Comparison of ENCODE assay signal across 9 cellular contexts in the genomic region with DNA sequence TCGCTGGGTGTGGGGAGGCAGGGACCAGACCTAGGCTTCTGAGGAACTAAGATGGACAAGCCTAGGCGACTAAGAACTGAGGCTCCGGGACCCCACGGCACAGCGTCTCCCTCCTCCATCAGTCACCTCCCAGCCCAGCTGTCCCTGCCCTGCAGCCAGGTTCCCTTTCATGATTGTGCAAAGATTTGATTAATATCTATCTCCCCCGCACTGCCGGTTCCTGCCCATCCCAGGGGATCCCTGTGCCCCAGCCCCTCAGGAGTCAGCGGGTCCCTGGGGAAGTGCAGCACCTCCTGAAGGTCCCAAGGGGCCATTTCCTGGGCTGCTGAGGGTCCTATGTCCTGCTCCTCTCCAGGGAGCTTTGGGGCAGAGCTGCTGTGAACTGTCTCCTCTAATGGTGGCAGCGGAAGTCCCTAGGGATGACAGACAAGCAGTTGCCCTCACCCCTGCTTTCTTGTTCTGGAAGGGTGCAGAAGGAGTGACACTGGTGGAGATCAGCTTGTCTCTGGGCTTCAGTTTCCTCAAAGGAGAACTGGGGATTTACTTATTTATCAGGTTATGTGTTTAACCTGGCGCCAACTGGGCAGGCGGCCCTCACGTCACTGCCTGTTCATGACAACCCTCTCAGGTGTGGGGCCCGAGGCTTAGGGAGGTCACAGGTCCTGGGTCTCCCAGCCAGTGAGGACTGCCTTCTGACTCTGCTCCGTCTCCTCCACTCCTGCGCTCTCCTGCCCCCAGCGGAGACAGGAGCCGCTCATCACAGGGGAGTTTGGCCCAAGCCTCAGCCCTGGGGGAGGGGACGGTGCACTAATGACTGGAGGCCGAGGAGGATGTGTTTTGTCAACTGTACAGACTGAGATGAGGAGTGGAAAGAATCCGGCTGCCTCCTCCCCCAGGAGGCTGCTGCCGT. TPM values are rescaled to one million over a fixed set of nuclear protein-coding genes. Genes with fewer than 3 reads are reported as not detected.
DNase-seq lines count a peak whose midpoint lies in the region; ATAC-seq lines count a peak whose summit lies in the region.
"Had no signal": no experiment of that assay in that cellular context is flagged by ENCODE, and none has a peak within 500 bp of the region (broad histone marks: within the 10 kb centered on the region; RNA-seq: fewer than 3 reads in every experiment).

No MANE protein-coding gene starts in this region.

- ATAC-seq in HG02759 (IDR thresholded peaks at IDR 0.05; ENCODE audit: unreplicated experiment) (no peak), sciatic nerve (no peak)

- peak overlapping the region; percentile 98 to 100 (median 100) for H3K4me2 ChIP-seq in BLaER1 treated with 17β-estradiol and CSF1 and Interleukin-3, amounts not matched to agents 10 nM and 100 nM

- no peaks in the 10 kb centered on the region for H3K9me3 ChIP-seq in BLaER1 treated with 17β-estradiol and CSF1 and Interleukin-3, amounts not matched to agents 10 nM and 100 nM (replicated peaks in 1 of 11)

- peak overlapping the region in 6 of 11 experiments; percentile 8 to 64 (median 58); a peak in 10 of 22 replicates for H3K27ac ChIP-seq in BLaER1 treated with 17β-estradiol and CSF1 and Interleukin-3, amounts not matched to agents 10 nM and 100 nM

- peak overlapping the region in 9 of 11 experiments; percentile 2 to 79 (median 28); a peak in 13 of 22 replicates for H3K9ac ChIP-seq in BLaER1 treated with 17β-estradiol and CSF1 and Interleukin-3, amounts not matched to agents 10 nM and 100 nM

- intact Hi-C loops in sciatic nerve (cut with DNase I), result no loop called here

- in situ Hi-C loops in ACHN (cut with HindIII; ENCODE audit: low pct_ligation_motif_present, low pct_unique_long_range_greater_than_20kb, low sequenced_read_pairs), result no loop called here

- H3K4me1 ChIP-seq in BLaER1 treated with 17β-estradiol and CSF1 and Interleukin-3, amounts not matched to agents 10 nM and 100 nM, result peaks cover 78 to 100% (median 94%) of the 10 kb centered on the region in 10 experiments

- peaks cover 0 to 69% (median 33%) of the 10 kb centered on the region in 11 experiments; a peak in 16 of 22 replicates for H4K20me1 ChIP-seq in BLaER1 treated with 17β-estradiol and CSF1 and Interleukin-3, amounts not matched to agents 10 nM and 100 nM

- H3K27me3 ChIP-seq in BLaER1 treated with 17β-estradiol and CSF1 and Interleukin-3, amounts not matched to agents 10 nM and 100 nM, result peaks cover 0 to 80% (median 0%) of the 10 kb centered on the region in 11 experiments; a peak in 7 of 22 replicates

- H3K4me3 ChIP-seq in BLaER1 treated with 17β-estradiol and CSF1 and Interleukin-3, amounts not matched to agents 10 nM and 100 nM, result peak overlapping the region in 8 of 10 experiments; percentile 24 to 80 (median 71); a peak in 13 of 20 replicates

- DNase-seq in Kasumi-1 (lab: John Stamatoyannopoulos, UW), result peak; percentile 77 to 84
- peak; percentile 68 for DNase-seq in amniotic epithelial cell (ENCODE audit: low read depth)
- peak; percentile 7 for DNase-seq in medulla oblongata (ENCODE audit: extremely low spot score)
- no peak for DNase-seq in sciatic nerve (ENCODE audit: low spot score)
- DNase-seq in ACHN, result no peak
- no peak for DNase-seq in H4 (ENCODE audit: low spot score)
- DNase-seq: activated CD4-positive, alpha-beta memory T cell treated with anti-CD3 and anti-CD28 coated beads, Interleukin-2, amount 10 ng/mL, durations not matched to agents 7 days and 5 days had no signal

- H3K36me3 ChIP-seq in BLaER1 treated with 17β-estradiol and CSF1 and Interleukin-3, amounts not matched to agents 10 nM and 100 nM, result no peaks in the 10 kb centered on the region

RNA-seq across cellular contexts. Expression of gene C16orf74, which starts 1.9 kb away (rescaled TPM):
- 1.8 TPM for total RNA-seq in sciatic nerve
- 4.7 and 5.8 TPM in 2 replicates for total RNA-seq in H4 (2014; rRNA removed; shearing (Covaris generic))

RNA-seq across cellular contexts. Expression of gene EMC8, which starts 46.6 kb away (rescaled TPM):
- total RNA-seq in sciatic nerve, result 29.2 TPM
- total RNA-seq in H4 (2014; rRNA removed; shearing (Covaris generic)), result 57.9 and 72.0 TPM in 2 replicates

RNA-seq across cellular contexts. Expression of gene COX4I1, which starts 46.7 kb away (rescaled TPM):
- total RNA-seq in sciatic nerve, result 277 TPM
- total RNA-seq in H4 (2014; rRNA removed; shearing (Covaris generic)), result 685 and 712 TPM in 2 replicates

Comparison
In these comparisons a context has a peak if more than half of its experiments do, and no peak if none do; other contexts are left out.
1. DNase-seq: peak in Kasumi-1 (2 of 2), amniotic epithelial cell (single experiment) and medulla oblongata (single experiment); none in sciatic nerve (single experiment), ACHN (single experiment) and H4 (single experiment).